1 cellular context compared by ENCODE assay signal in genomic region chr19:49790866-49791265, GRCh38.
TF ChIP-seq lines count a peak whose summit lies in the region.

No MANE protein-coding gene starts in this region.

TF ChIP-seq in K562, 482 proteins besides CTCF, POLR2A, EP300 and RAD21:
- TF ChIP-seq CBFA2T3 (IDR thresholded peaks at IDR 0.05) (peak; percentile 27; the same call in 1 of the 2 replicates), SRSF7 (optimal IDR thresholded peaks at IDR 0.05; ENCODE audit: low read depth, low read length) (no peak), TCF3 (CRISPR knock-in tag; IDR thresholded peaks at IDR 0.05) (peak; percentile 38)
TF ChIP-seq in K562: peak in this region for 2.
